Comparison of ENCODE assay signal across 15 cellular contexts in genomic region chr22:46970411-46971123, GRCh38.
A peak's percentile ranks its signal among the peaks of the same experiment; 100 is the strongest.
DNase-seq lines count a peak whose midpoint lies in the region; TF ChIP-seq lines count a peak whose summit lies in the region.
"Had no signal": no experiment of that assay in that cellular context is flagged by ENCODE, and none has a peak within 500 bp of the region (broad histone marks: within the 10 kb centered on the region; RNA-seq: fewer than 3 reads in every experiment).

No MANE protein-coding gene starts in this region.

- intact Hi-C loops in activated naive CD4-positive, alpha-beta T cell treated with anti-CD3 and anti-CD28 coated beads for 36 hours (cut with micrococcal nuclease): no loop called here
- intact Hi-C loops in vagina (cut with DNase I): no loop called here

- H3K27ac Mint-ChIP-seq in activated naive CD4-positive, alpha-beta T cell treated with anti-CD3 and anti-CD28 coated beads for 36 hours: peak overlapping the region; percentile 34
- peak overlapping the region; percentile 26 for H3K27ac Mint-ChIP-seq in neural progenitor cell

- H3K4me3 Mint-ChIP-seq in activated naive CD4-positive, alpha-beta T cell treated with anti-CD3 and anti-CD28 coated beads for 36 hours: no peak overlapping the region
- H3K4me3 Mint-ChIP-seq in neural progenitor cell: no peak overlapping the region

- H3K36me3 Mint-ChIP-seq in activated naive CD4-positive, alpha-beta T cell treated with anti-CD3 and anti-CD28 coated beads for 36 hours (ENCODE audit: low read depth): peaks cover 1% of the 10 kb centered on the region
- peaks cover 3% of the 10 kb centered on the region for H3K36me3 Mint-ChIP-seq in neural progenitor cell

- H4K20me1 ChIP-seq in neural progenitor cell (ENCODE audit: low read depth): peaks cover 15% of the 10 kb centered on the region

- DNase-seq in activated naive CD4-positive, alpha-beta T cell treated with anti-CD3 and anti-CD28 coated beads for 36 hours: no peak
- no peak for DNase-seq in activated naive CD4-positive, alpha-beta T cell treated with Interleukin-2 at 50 U/mL for 16 hours
- peak; percentile 8 for DNase-seq in globus pallidus (ENCODE audit: low spot score)
- no peak for DNase-seq in neural progenitor cell (ENCODE audit: low spot score)
- DNase-seq in vagina (ENCODE audit: extremely low spot score in 2 of 2): no peak
- DNase-seq in NCI-H69 (lab: John Stamatoyannopoulos, UW): no peak
- no peak for DNase-seq in RWPE1 (ENCODE audit: low spot score)
- DNase-seq in activated CD8-positive, alpha-beta memory T cell treated with anti-CD3 and anti-CD28 coated beads, Interleukin-2, amount 50 U/mL, for 4 hours: no peak
- DNase-seq: activated CD4-positive, alpha-beta T cell treated with anti-CD3 and anti-CD28 coated beads, Interleukin-2, amount 50 U/mL, for 1 hour; EL; HCEC 1CT; NCI-H1436; transverse colon had no signal

- H3K27me3 Mint-ChIP-seq in activated naive CD4-positive, alpha-beta T cell treated with anti-CD3 and anti-CD28 coated beads for 36 hours (ENCODE audit: low read depth): no peaks in the 10 kb centered on the region
- peaks cover 4% of the 10 kb centered on the region for H3K27me3 Mint-ChIP-seq in neural progenitor cell (ENCODE audit: insufficient read depth, low read depth)

- H3K4me1 Mint-ChIP-seq in activated naive CD4-positive, alpha-beta T cell treated with anti-CD3 and anti-CD28 coated beads for 36 hours (ENCODE audit: low read depth): peaks cover 16% of the 10 kb centered on the region
- H3K4me1 Mint-ChIP-seq in neural progenitor cell: peaks cover 15% of the 10 kb centered on the region

- H3K9me3 Mint-ChIP-seq in activated naive CD4-positive, alpha-beta T cell treated with anti-CD3 and anti-CD28 coated beads for 36 hours: no peaks in the 10 kb centered on the region
- no peaks in the 10 kb centered on the region for H3K9me3 Mint-ChIP-seq in neural progenitor cell

- H3F3A ChIP-seq in neural progenitor cell (ENCODE audit: low read depth): no peaks in the 10 kb centered on the region

- no peaks in the 10 kb centered on the region for H3K79me2 ChIP-seq in neural progenitor cell (ENCODE audit: low read depth)

- H3K4me2 ChIP-seq in neural progenitor cell: no peak overlapping the region

- POLR2A ChIA-PET in RWPE1 (lab: Yijun Ruan, JAX; ENCODE audit: low non-redundant PET): no interaction called here

- H3K27me3 ChIP-seq in neural progenitor cell (no peaks in the 10 kb centered on the region), vagina (no peaks in the 10 kb centered on the region)
- H3K27me3 ChIP-seq: transverse colon had no signal

- no peak overlapping the region for H3K9ac ChIP-seq in neural progenitor cell

- H3K27ac ChIP-seq in neural progenitor cell (no peak overlapping the region), vagina (peak overlapping the region; percentile 48), RWPE1 (no peak overlapping the region)
- H3K27ac ChIP-seq: prostate gland had no signal

- CTCF ChIA-PET in activated naive CD4-positive, alpha-beta T cell treated with anti-CD3 and anti-CD28 coated beads for 36 hours (lab: Charles Lee): no interaction called here
- CTCF ChIA-PET in RWPE1 (lab: Yijun Ruan, JAX): no interaction called here

- TF ChIP-seq CTCF in neural progenitor cell (IDR thresholded peaks at IDR 0.05) (no peak), vagina (IDR thresholded peaks at IDR 0.05) (no peak), RWPE1 (conservative IDR thresholded peaks at IDR 0.05; ENCODE audit: low read depth) (no peak)

- H3K4me1 ChIP-seq in neural progenitor cell (peaks cover 11% of the 10 kb centered on the region), vagina (peaks cover 9% of the 10 kb centered on the region)
- H3K4me1 ChIP-seq: prostate gland, transverse colon had no signal

- H3K36me3 ChIP-seq in neural progenitor cell: no peaks in the 10 kb centered on the region
- no peaks in the 10 kb centered on the region for H3K36me3 ChIP-seq in vagina
- H3K36me3 ChIP-seq: prostate gland, transverse colon had no signal

- no peak for TF ChIP-seq POLR2A in vagina (IDR thresholded peaks at IDR 0.05)

- H3K4me3 ChIP-seq in neural progenitor cell (no peak overlapping the region), vagina (no peak overlapping the region)
- H3K4me3 ChIP-seq: lung, prostate gland, transverse colon had no signal

- H3K9me3 ChIP-seq in neural progenitor cell (ENCODE audit: low read depth): no peaks in the 10 kb centered on the region
- H3K9me3 ChIP-seq in vagina: no peaks in the 10 kb centered on the region
- H3K9me3 ChIP-seq: prostate gland, transverse colon had no signal

- H2AFZ ChIP-seq in neural progenitor cell (replicated peaks): no peak overlapping the region
